7 cellular contexts compared by ENCODE assay signal in genomic region chr17:30095507-30096244, GRCh38. TPM values are rescaled to one million over a fixed set of nuclear protein-coding genes. Genes with fewer than 3 reads are reported as not detected.
DNase-seq lines count a peak whose midpoint lies in the region; TF ChIP-seq lines count a peak whose summit lies in the region.

No MANE protein-coding gene starts in this region.

- peak; percentile 80 for DNase-seq in EH (ENCODE audit: low read depth)
- DNase-seq in HT-29 (ENCODE audit: low spot score) = peak; percentile 66
- DNase-seq in SK-N-DZ (ENCODE audit: low spot score) = peak; percentile 58
- peak; percentile 85 for DNase-seq in fibroblast of the aortic adventitia (ENCODE audit: low read depth)
- DNase-seq in retinal pigment epithelial cell (ENCODE audit: low read depth) = no peak
- no peak for DNase-seq in middle frontal gyrus (ENCODE audit: extremely low spot score, low spot score)
- no peak for DNase-seq in DMS79 (lab: John Stamatoyannopoulos, UW)

- H3K4me3 ChIP-seq in fibroblast of the aortic adventitia (ENCODE audit: low read depth, low read length) (no peak overlapping the region), retinal pigment epithelial cell (ENCODE audit: low read length) (no peak overlapping the region)

- peak; percentile 74 for TF ChIP-seq CTCF in fibroblast of the aortic adventitia (IDR thresholded peaks at IDR 0.05; ENCODE audit: insufficient read depth, low read length)
- TF ChIP-seq CTCF in retinal pigment epithelial cell (conservative IDR thresholded peaks at IDR 0.05; ENCODE audit: low read depth, low read length) = peak; percentile 66

RNA-seq across cellular contexts. Expression of gene NSRP1, which starts 20.9 kb away (rescaled TPM):
- 11.1 and 18.5 TPM in 2 replicates for total RNA-seq in HT-29 (2014; rRNA removed; shearing (Covaris generic))
- polyA plus RNA-seq in SK-N-DZ (2014; cell fraction: cytosol; rRNA removed) = 7.9 and 8.7 TPM in 2 replicates
- 7.5 and 25.6 TPM in 2 replicates for polyA plus RNA-seq in SK-N-DZ (2014; cell fraction: nucleus; rRNA removed)
- 13.4 and 22.1 TPM in 2 replicates for total RNA-seq in fibroblast of the aortic adventitia (ENCODE audit: low replicate concordance)

Comparison
In these comparisons a context has a peak if more than half of its experiments do, and no peak if none do; other contexts are left out.
1. DNase-seq: peak in EH (single experiment), HT-29 (single experiment), SK-N-DZ (single experiment) and fibroblast of the aortic adventitia (single experiment); none in retinal pigment epithelial cell (single experiment), middle frontal gyrus (single experiment) and DMS79 (single experiment).